Comparison of ENCODE assay signal across 17 cellular contexts in the genomic region with DNA sequence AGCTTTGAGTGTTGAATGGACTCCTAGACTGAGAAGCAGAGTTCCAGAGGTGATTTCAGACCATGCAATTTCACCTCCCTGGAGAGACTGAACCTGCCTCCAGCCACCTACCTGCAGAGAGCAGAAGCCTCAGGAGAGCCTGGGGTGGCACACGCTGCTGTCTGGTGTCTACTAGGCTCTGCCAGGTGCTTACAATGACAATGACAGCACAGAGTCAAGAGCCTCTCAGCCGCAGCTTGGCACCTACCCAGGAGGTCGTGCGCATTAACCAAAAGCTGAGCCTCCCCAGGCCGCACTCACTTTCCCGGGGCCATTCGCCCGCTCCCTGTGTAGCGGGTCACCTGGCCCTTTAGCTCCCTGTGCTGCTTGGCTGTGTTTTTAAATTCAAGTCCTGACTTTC.
A peak's percentile ranks its signal among the peaks of the same experiment; 100 is the strongest.
DNase-seq lines count a peak whose midpoint lies in the region; ATAC-seq lines count a peak whose summit lies in the region.
"Had no signal": no experiment of that assay in that cellular context is flagged by ENCODE, and none has a peak within 500 bp of the region (broad histone marks: within the 10 kb centered on the region; RNA-seq: fewer than 3 reads in every experiment).

No MANE protein-coding gene starts in this region.

- H3K4me3 Mint-ChIP-seq in activated CD4-positive, alpha-beta memory T cell treated with anti-CD3 and anti-CD28 coated beads, Interleukin-2, amount 10 ng/mL, durations not matched to agents 7 days and 5 days, result no peak overlapping the region
- H3K4me3 Mint-ChIP-seq in activated T-helper 2 cell treated with anti-CD3 and anti-CD28 coated beads, Interferon-gamma antibody, Interleukin-2, Interleukin-4, amounts not matched to agents 10 μg/mL and 5 μg/mL and 100 μg/mL, durations not matched to agents 14 hours and 24 hours and 36 hours (ENCODE audit: low read depth), result no peak overlapping the region
- H3K4me3 Mint-ChIP-seq: activated naive CD4-positive, alpha-beta T cell treated with anti-CD3 and anti-CD28 coated beads, Interleukin-2, amount 50 U/mL, for 24 hours; CD4-positive, alpha-beta memory T cell; T-helper 1 cell treated with Interleukin-12 subunit alpha and Interleukin-12 subunit beta and Interleukin-4 antibody, amounts not matched to agents 30 μg/mL and 1 μg/mL, for 36 hours had no signal

- H3K27ac Mint-ChIP-seq in activated CD4-positive, alpha-beta memory T cell treated with anti-CD3 and anti-CD28 coated beads, Interleukin-2, amount 10 ng/mL, durations not matched to agents 7 days and 5 days, result no peak overlapping the region
- no peak overlapping the region for H3K27ac Mint-ChIP-seq in activated T-helper 2 cell treated with anti-CD3 and anti-CD28 coated beads, Interferon-gamma antibody, Interleukin-2, Interleukin-4, amounts not matched to agents 10 μg/mL and 5 μg/mL and 100 μg/mL, durations not matched to agents 14 hours and 24 hours and 36 hours
- H3K27ac Mint-ChIP-seq: activated naive CD4-positive, alpha-beta T cell treated with anti-CD3 and anti-CD28 coated beads, Interleukin-2, amount 50 U/mL, for 24 hours; CD4-positive, alpha-beta memory T cell; T-helper 1 cell treated with Interleukin-12 subunit alpha and Interleukin-12 subunit beta and Interleukin-4 antibody, amounts not matched to agents 30 μg/mL and 1 μg/mL, for 36 hours had no signal

- peak; percentile 92 for DNase-seq in DMS153 treated with DMSO at 0.1 percent for 48 hours (lab: John Stamatoyannopoulos, UW; ENCODE audit: unreplicated experiment)
- DNase-seq in NCI-H1417 treated with DMSO at 0.1 percent for 48 hours (lab: John Stamatoyannopoulos, UW), result peak; percentile 66
- peak; percentile 95 for DNase-seq in NCI-H510A (lab: John Stamatoyannopoulos, UW)
- DNase-seq in left ventricle myocardium superior, result peak; percentile 81
- no peak for DNase-seq in activated CD4-positive, alpha-beta memory T cell treated with anti-CD3 and anti-CD28 coated beads, Interleukin-2, amount 10 ng/mL, durations not matched to agents 7 days and 5 days
- no peak for DNase-seq in HCEC 1CT
- no peak for DNase-seq in stimulated activated CD4-positive, alpha-beta T cell treated with anti-CD3 and anti-CD28 coated beads, Interleukin-4, amount 100 ng/mL, for 4 hours
- no peak for DNase-seq in activated T-helper 2 cell treated with anti-CD3 and anti-CD28 coated beads, Interferon-gamma antibody, Interleukin-2, Interleukin-4, amounts not matched to agents 10 μg/mL and 5 μg/mL and 100 μg/mL, durations not matched to agents 14 hours and 24 hours and 36 hours (ENCODE audit: low spot score)
- DNase-seq: activated T-cell treated with anti-CD3 and anti-CD28 coated beads, Interleukin-2, amount 50 U/mL, for 48 hours; CD4-positive, alpha-beta memory T cell; esophagus squamous epithelium; MM.1S; NCI-H446; psoas muscle had no signal

- H3K9me3 Mint-ChIP-seq in activated CD4-positive, alpha-beta memory T cell treated with anti-CD3 and anti-CD28 coated beads, Interleukin-2, amount 10 ng/mL, durations not matched to agents 7 days and 5 days, result no peaks in the 10 kb centered on the region
- no peaks in the 10 kb centered on the region for H3K9me3 Mint-ChIP-seq in activated T-helper 2 cell treated with anti-CD3 and anti-CD28 coated beads, Interferon-gamma antibody, Interleukin-2, Interleukin-4, amounts not matched to agents 10 μg/mL and 5 μg/mL and 100 μg/mL, durations not matched to agents 14 hours and 24 hours and 36 hours
- H3K9me3 Mint-ChIP-seq: activated naive CD4-positive, alpha-beta T cell treated with anti-CD3 and anti-CD28 coated beads, Interleukin-2, amount 50 U/mL, for 24 hours; CD4-positive, alpha-beta memory T cell; T-helper 1 cell treated with Interleukin-12 subunit alpha and Interleukin-12 subunit beta and Interleukin-4 antibody, amounts not matched to agents 30 μg/mL and 1 μg/mL, for 36 hours had no signal

- peaks cover 1% of the 10 kb centered on the region for H3K27me3 Mint-ChIP-seq in activated CD4-positive, alpha-beta memory T cell treated with anti-CD3 and anti-CD28 coated beads, Interleukin-2, amount 10 ng/mL, durations not matched to agents 7 days and 5 days
- no peaks in the 10 kb centered on the region for H3K27me3 Mint-ChIP-seq in activated T-helper 2 cell treated with anti-CD3 and anti-CD28 coated beads, Interferon-gamma antibody, Interleukin-2, Interleukin-4, amounts not matched to agents 10 μg/mL and 5 μg/mL and 100 μg/mL, durations not matched to agents 14 hours and 24 hours and 36 hours (ENCODE audit: low read depth)
- H3K27me3 Mint-ChIP-seq: activated naive CD4-positive, alpha-beta T cell treated with anti-CD3 and anti-CD28 coated beads, Interleukin-2, amount 50 U/mL, for 24 hours had no signal

- no peaks in the 10 kb centered on the region for H3K4me1 Mint-ChIP-seq in activated CD4-positive, alpha-beta memory T cell treated with anti-CD3 and anti-CD28 coated beads, Interleukin-2, amount 10 ng/mL, durations not matched to agents 7 days and 5 days
- no peaks in the 10 kb centered on the region for H3K4me1 Mint-ChIP-seq in activated T-helper 2 cell treated with anti-CD3 and anti-CD28 coated beads, Interferon-gamma antibody, Interleukin-2, Interleukin-4, amounts not matched to agents 10 μg/mL and 5 μg/mL and 100 μg/mL, durations not matched to agents 14 hours and 24 hours and 36 hours (ENCODE audit: low read depth)
- H3K4me1 Mint-ChIP-seq: activated naive CD4-positive, alpha-beta T cell treated with anti-CD3 and anti-CD28 coated beads, Interleukin-2, amount 50 U/mL, for 24 hours had no signal

- CTCF ChIA-PET in activated CD4-positive, alpha-beta memory T cell treated with anti-CD3 and anti-CD28 coated beads, Interleukin-2, amount 10 ng/mL, durations not matched to agents 7 days and 5 days (lab: Charles Lee), result no interaction called here

- peak; percentile 57 for ATAC-seq in left ventricle myocardium superior
- ATAC-seq: left lobe of liver, psoas muscle had no signal

- intact Hi-C loops in left ventricle myocardium superior (cut with micrococcal nuclease), result no loop called here
- intact Hi-C loops in activated T-helper 2 cell treated with anti-CD3 and anti-CD28 coated beads, Interferon-gamma antibody, Interleukin-2, Interleukin-4, amounts not matched to agents 10 μg/mL and 5 μg/mL and 100 μg/mL, durations not matched to agents 14 hours and 24 hours and 36 hours (cut with micrococcal nuclease), result no loop called here

- POLR2A ChIA-PET in activated CD4-positive, alpha-beta memory T cell treated with anti-CD3 and anti-CD28 coated beads, Interleukin-2, amount 10 ng/mL, durations not matched to agents 7 days and 5 days (lab: Charles Lee), result no interaction called here

- H3K36me3 Mint-ChIP-seq in activated CD4-positive, alpha-beta memory T cell treated with anti-CD3 and anti-CD28 coated beads, Interleukin-2, amount 10 ng/mL, durations not matched to agents 7 days and 5 days (ENCODE audit: low read depth), result no peaks in the 10 kb centered on the region
- no peaks in the 10 kb centered on the region for H3K36me3 Mint-ChIP-seq in activated T-helper 2 cell treated with anti-CD3 and anti-CD28 coated beads, Interferon-gamma antibody, Interleukin-2, Interleukin-4, amounts not matched to agents 10 μg/mL and 5 μg/mL and 100 μg/mL, durations not matched to agents 14 hours and 24 hours and 36 hours (ENCODE audit: low read depth)
- H3K36me3 Mint-ChIP-seq: activated naive CD4-positive, alpha-beta T cell treated with anti-CD3 and anti-CD28 coated beads, Interleukin-2, amount 50 U/mL, for 24 hours; CD4-positive, alpha-beta memory T cell had no signal

Comparison
In these comparisons a context has a peak if more than half of its experiments do, and no peak if none do; other contexts are left out.
1. DNase-seq: peak in DMS153 treated with DMSO at 0.1 percent for 48 hours (single experiment), NCI-H1417 treated with DMSO at 0.1 percent for 48 hours (single experiment), NCI-H510A (single experiment) and left ventricle myocardium superior (single experiment); none in activated CD4-positive, alpha-beta memory T cell treated with anti-CD3 and anti-CD28 coated beads, Interleukin-2, amount 10 ng/mL, durations not matched to agents 7 days and 5 days (single experiment), HCEC 1CT (single experiment), stimulated activated CD4-positive, alpha-beta T cell treated with anti-CD3 and anti-CD28 coated beads, Interleukin-4, amount 100 ng/mL, for 4 hours (0 of 2) and activated T-helper 2 cell treated with anti-CD3 and anti-CD28 coated beads, Interferon-gamma antibody, Interleukin-2, Interleukin-4, amounts not matched to agents 10 μg/mL and 5 μg/mL and 100 μg/mL, durations not matched to agents 14 hours and 24 hours and 36 hours (single experiment).